In the genomic region with DNA sequence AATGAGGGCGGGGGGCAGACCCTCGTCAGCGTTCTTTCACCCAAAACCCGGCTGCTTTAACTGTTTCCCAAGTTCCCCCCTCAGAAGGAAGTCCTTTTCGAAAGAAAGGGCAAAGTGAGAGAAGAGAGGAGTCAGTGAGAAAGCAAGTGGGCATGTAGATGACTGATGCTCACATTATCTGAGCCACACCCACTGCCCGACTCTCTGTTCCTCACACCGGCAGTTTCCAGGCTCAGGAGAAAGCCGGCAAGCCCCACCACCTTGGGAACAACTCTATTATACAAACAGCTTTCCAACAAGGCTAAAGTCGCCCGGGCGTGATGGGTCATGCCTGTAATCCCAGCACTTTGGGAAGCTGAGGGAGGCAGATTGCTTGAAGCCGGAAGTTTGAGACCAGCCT, we compare ENCODE assay signal across 26 cellular contexts.
"Had no signal": no experiment of that assay in that cellular context is flagged by ENCODE, and none has a peak within 500 bp of the region (broad histone marks: within the 10 kb centered on the region; RNA-seq: fewer than 3 reads in every experiment).

No MANE protein-coding gene starts in this region.

- DNase-seq: activated CD4-positive, alpha-beta T cell treated with anti-CD3 and anti-CD28 coated beads, Interleukin-2, amount 10 ng/mL, durations not matched to agents 7 days and 5 days; activated CD4-positive, CD25-positive, alpha-beta regulatory T cell treated with anti-CD3 and anti-CD28 coated beads, Interleukin-2, amount 50 U/mL, for 72 hours; activated CD8-positive, alpha-beta T cell treated with anti-CD3 and anti-CD28 coated beads for 36 hours; activated gamma-delta T cell treated with Interleukin-2 at 50 U/mL for 16 hours; activated naive CD4-positive, alpha-beta T cell treated with anti-CD3 and anti-CD28 coated beads, Interleukin-2, amount 50 U/mL, for 16 hours; activated T-cell treated with anti-CD3 and anti-CD28 coated beads, Interleukin-2, amount 50 U/mL, for 4 hours; amniotic stem cell; central memory CD4-positive, alpha-beta T cell; endodermal cell; gastrocnemius medialis; glutamatergic neuron; left lung; lower lobe of right lung; mesendoderm; natural killer cell; occipital lobe; right cardiac atrium; stimulated activated CD4-positive, alpha-beta T cell treated with anti-CD3 and anti-CD28 coated beads, Interleukin-15, amount 100 ng/mL, for 24 hours; stimulated activated CD4-positive, alpha-beta T cell treated with anti-CD3 and anti-CD28 coated beads, Interleukin-2, amount 100 ng/mL, for 24 hours; stimulated activated naive B cell treated with anti-CD40 and anti-IgM and Interleukin-4, amounts not matched to agents 10 μg/mL and 1 μg/mL and 100 μg/mL, for 72 hours; T1000 had no signal

- ATAC-seq: activated CD8-positive, alpha-beta T cell treated with anti-CD3 and anti-CD28 coated beads for 36 hours; activated T-cell treated with anti-CD3 and anti-CD28 coated beads, Interleukin-2, amount 50 U/mL, for 4 hours; activated T-helper 17 cell treated with anti-CD3 and anti-CD28 coated beads, Interleukin-2, amount 50 U/mL, for 72 hours; gastrocnemius medialis; left lung; lower lobe of right lung; natural killer cell; right cardiac atrium; stimulated activated naive B cell treated with anti-CD40 and anti-IgM and Interleukin-4, amounts not matched to agents 10 μg/mL and 1 μg/mL and 100 μg/mL, for 72 hours had no signal

- H3K4me3 ChIP-seq: gastrocnemius medialis, left lung, lower lobe of right lung, neural progenitor cell, suprapubic skin, tibial nerve had no signal

- H3K27ac ChIP-seq: epithelial cell of prostate, left lung, lower lobe of right lung, neural progenitor cell, suprapubic skin, tibial nerve had no signal

- H3K9me3 ChIP-seq: gastrocnemius medialis, left lung, lower lobe of right lung, suprapubic skin, tibial nerve had no signal

- H3K4me1 ChIP-seq: lower lobe of right lung, neural progenitor cell had no signal

- H3K36me3 ChIP-seq: neural progenitor cell had no signal

- H3K27me3 ChIP-seq: gastrocnemius medialis, left lung, neural progenitor cell, suprapubic skin, tibial nerve had no signal
